Comparison of ENCODE assay signal across 16 cellular contexts in genomic region chr16:11145173-11145820, GRCh38.
DNase-seq lines count a peak whose midpoint lies in the region; ATAC-seq and TF ChIP-seq lines count a peak whose summit lies in the region.
"Had no signal": no experiment of that assay in that cellular context is flagged by ENCODE, and none has a peak within 500 bp of the region (broad histone marks: within the 10 kb centered on the region; RNA-seq: fewer than 3 reads in every experiment).

No MANE protein-coding gene starts in this region.

- POLR2A ChIA-PET in PC-3 (lab: Charles Lee; ENCODE audit: unreplicated experiment) (no interaction called here), SK-N-SH (lab: Yijun Ruan, JAX) (no interaction called here)

- DNase-seq in NCI-H82 (lab: John Stamatoyannopoulos, UW) (peak; percentile 47), NCI-H82 treated with DMSO at 0.1 percent for 48 hours (lab: John Stamatoyannopoulos, UW; ENCODE audit: unreplicated experiment) (no peak), PC-3 (no peak), left cardiac atrium (peak; percentile 56), upper lobe of right lung (no peak), SK-N-SH (no peak)
- DNase-seq: 8988T; activated T-cell treated with anti-CD3 and anti-CD28 coated beads, Interleukin-2, amount 50 U/mL, for 72 hours; head of caudate nucleus; Kasumi-1; NCI-H2081; SHP77 treated with DMSO at 0.1 percent for 48 hours; T1000 had no signal

- H2AFZ ChIP-seq in PC-3 (ENCODE audit: low read length): no peak overlapping the region
- no peak overlapping the region for H2AFZ ChIP-seq in SK-N-SH (ENCODE audit: low read depth)

- H3K27me3 ChIP-seq in PC-3 (ENCODE audit: low read length) (no peaks in the 10 kb centered on the region), upper lobe of right lung (no peaks in the 10 kb centered on the region), SK-N-SH (ENCODE audit: insufficient read depth) (no peaks in the 10 kb centered on the region)

- intact Hi-C loops in PC-3 (cut with micrococcal nuclease) (no loop called here), left cardiac atrium (cut with DNase I) (loop anchor here in 1 of 2 donors (10.0 kb wide), 1 partner anchor 60 kb away; no protein-coding TSS in a partner anchor), upper lobe of right lung (cut with DNase I) (no loop called here)

- CTCF ChIA-PET in PC-3 (lab: Charles Lee): no interaction called here
- CTCF ChIA-PET in SK-N-SH (lab: Yijun Ruan, JAX): interaction anchor here (0.9 to 1.3 kb wide), 2 partner anchors 12 to 181 kb away, joined by 3 read pairs; no protein-coding TSS in a partner anchor

- no peak for TF ChIP-seq CTCF in PC-3 (conservative IDR thresholded peaks at IDR 0.05; ENCODE audit: low read depth, low read length)
- TF ChIP-seq CTCF in upper lobe of right lung (IDR thresholded peaks at IDR 0.05): no peak
- TF ChIP-seq CTCF in SK-N-SH (IDR thresholded peaks at IDR 0.05): no peak

- TF ChIP-seq RAD21 in SK-N-SH (IDR thresholded peaks at IDR 0.05; ENCODE audit: low read length): no peak

- no peaks in the 10 kb centered on the region for H3K4me1 ChIP-seq in PC-3 (ENCODE audit: insufficient read depth, low read length)
- no peaks in the 10 kb centered on the region for H3K4me1 ChIP-seq in upper lobe of right lung
- no peaks in the 10 kb centered on the region; a peak in 1 of 4 replicates for H3K4me1 ChIP-seq in SK-N-SH (ENCODE audit: control insufficient read depth in 1 of 2, insufficient read depth in 2 of 2, low read depth in 1 of 2, low read length in 1 of 2)

- no peaks in the 10 kb centered on the region for H3F3A ChIP-seq in PC-3 (ENCODE audit: low read length, unreplicated experiment)
- no peaks in the 10 kb centered on the region for H3F3A ChIP-seq in SK-N-SH (replicated peaks; ENCODE audit: insufficient read depth)

- BruUV-seq in PC-3 (replicated peaks; lab: Mats Ljungman, UMichigan): no TSS peak

- H3K4me3 ChIP-seq in PC-3 (ENCODE audit: low read length) (no peak overlapping the region), upper lobe of right lung (no peak overlapping the region), SK-N-SH (ENCODE audit: low read depth in 2 of 2, low read length in 1 of 2) (no peak overlapping the region)

- 80% methylated on average over 10 of the region's 13 CpGs for WGBS in SK-N-SH (ENCODE audit: low lambda C conversion rate)

- no peaks in the 10 kb centered on the region for H3K9me2 ChIP-seq in PC-3 (replicated peaks; ENCODE audit: low read length)
- no peaks in the 10 kb centered on the region for H3K9me2 ChIP-seq in SK-N-SH

- H3K4me2 ChIP-seq in PC-3 (ENCODE audit: low read length) (no peak overlapping the region), SK-N-SH (no peak overlapping the region)

- TF ChIP-seq EP300 in SK-N-SH (IDR thresholded peaks at IDR 0.05; ENCODE audit: borderline replicate concordance in 1 of 2, low read depth in 1 of 2, low read length in 1 of 2): no peak

- H3K9me3 ChIP-seq in PC-3 (ENCODE audit: low read length): no peaks in the 10 kb centered on the region
- H3K9me3 ChIP-seq in upper lobe of right lung: no peaks in the 10 kb centered on the region
- no peaks in the 10 kb centered on the region for H3K9me3 ChIP-seq in SK-N-SH

- peak; percentile 31; the same call in 1 of the 2 replicates for ATAC-seq in PC-3
- ATAC-seq in left cardiac atrium: peak; percentile 12 to 62
- peak; percentile 12 for ATAC-seq in upper lobe of right lung
- no peak for ATAC-seq in HG03108 (IDR thresholded peaks at IDR 0.05; ENCODE audit: unreplicated experiment)
- no peak for ATAC-seq in GM19455 (IDR thresholded peaks at IDR 0.05; ENCODE audit: unreplicated experiment)
- ATAC-seq: activated T-cell treated with anti-CD3 and anti-CD28 coated beads, Interleukin-2, amount 50 U/mL, for 72 hours had no signal

- H3K36me3 ChIP-seq in PC-3 (ENCODE audit: low read depth, low read length): no peaks in the 10 kb centered on the region
- H3K36me3 ChIP-seq in upper lobe of right lung: no peaks in the 10 kb centered on the region
- no peaks in the 10 kb centered on the region for H3K36me3 ChIP-seq in SK-N-SH (replicated peaks in 1 of 2; ENCODE audit: control insufficient read depth in 1 of 2, insufficient read depth in 2 of 2, low read length in 1 of 2)

- H3K27ac ChIP-seq in PC-3 (ENCODE audit: low read length) (no peak overlapping the region), upper lobe of right lung (no peak overlapping the region), SK-N-SH (ENCODE audit: low read depth in 2 of 2, low read length in 1 of 2) (no peak overlapping the region)
- H3K27ac ChIP-seq: HL-60 had no signal

- no peak overlapping the region for H3K9ac ChIP-seq in PC-3 (ENCODE audit: low read length)
- H3K9ac ChIP-seq in SK-N-SH: no peak overlapping the region

- no peaks in the 10 kb centered on the region for H3K79me2 ChIP-seq in PC-3 (ENCODE audit: low read length)
- no peaks in the 10 kb centered on the region for H3K79me2 ChIP-seq in SK-N-SH (ENCODE audit: insufficient read depth)

- H4K20me1 ChIP-seq in PC-3 (ENCODE audit: low read length): no peaks in the 10 kb centered on the region
- H4K20me1 ChIP-seq in SK-N-SH (ENCODE audit: insufficient read depth): no peaks in the 10 kb centered on the region

TF ChIP-seq in SK-N-SH, 30 proteins besides CTCF, POLR2A, EP300 and RAD21:
- no peak for TF ChIP-seq ELF1 (IDR thresholded peaks at IDR 0.05)
- TF ChIP-seq NFIC (IDR thresholded peaks at IDR 0.05; ENCODE audit: borderline replicate concordance): no peak
- no peak for TF ChIP-seq IRF3 (IDR thresholded peaks at IDR 0.05; ENCODE audit: low read depth, low read length)
- no peak for TF ChIP-seq USF2 (IDR thresholded peaks at IDR 0.05; ENCODE audit: borderline replicate concordance, low read depth, low read length)
- no peak for TF ChIP-seq RCOR1 (IDR thresholded peaks at IDR 0.05; ENCODE audit: low read length)
- no peak for TF ChIP-seq POLR2AphosphoS5 (IDR thresholded peaks at IDR 0.05; ENCODE audit: low read depth, low read length)

Comparison
In these comparisons a context has a peak if more than half of its experiments do, and no peak if none do; other contexts are left out.
1. DNase-seq: peak in NCI-H82 (single experiment) and left cardiac atrium (single experiment); none in NCI-H82 treated with DMSO at 0.1 percent for 48 hours (single experiment), PC-3 (single experiment), upper lobe of right lung (single experiment) and SK-N-SH (single experiment).
2. ATAC-seq: peak in PC-3 (single experiment), left cardiac atrium (2 of 2) and upper lobe of right lung (single experiment); none in HG03108 (single experiment) and GM19455 (single experiment).